ENCODE assay signal across 9 cellular contexts in genomic region chr1:183911285-183911684, GRCh38.
DNase-seq lines count a peak whose midpoint lies in the region; ATAC-seq and TF ChIP-seq lines count a peak whose summit lies in the region.
"Had no signal": no experiment of that assay in that cellular context is flagged by ENCODE, and none has a peak within 500 bp of the region (broad histone marks: within the 10 kb centered on the region; RNA-seq: fewer than 3 reads in every experiment).

No MANE protein-coding gene starts in this region.

- H4K20me1 ChIP-seq in smooth muscle cell (ENCODE audit: low read depth) = peaks cover 2% of the 10 kb centered on the region

- peak overlapping the region; percentile 8 for H3K4me2 ChIP-seq in smooth muscle cell

- no peaks in the 10 kb centered on the region for H3K79me2 ChIP-seq in smooth muscle cell (ENCODE audit: low read depth)

- POLR2A ChIA-PET in naive thymus-derived CD8-positive, alpha-beta T cell (lab: Charles Lee) = no interaction called here

- no peak for TF ChIP-seq CTCF in smooth muscle cell (IDR thresholded peaks at IDR 0.05; ENCODE audit: borderline replicate concordance, insufficient read depth, poor library complexity, severe bottlenecking)

- H3K27me3 Mint-ChIP-seq in naive thymus-derived CD8-positive, alpha-beta T cell = no peaks in the 10 kb centered on the region
- H3K27me3 Mint-ChIP-seq: activated naive CD8-positive, alpha-beta T cell treated with anti-CD3 and anti-CD28 coated beads, Interleukin-2, amount 10 ng/mL, durations not matched to agents 7 days and 5 days had no signal

- H3K27me3 ChIP-seq in smooth muscle cell (ENCODE audit: low read depth) = no peaks in the 10 kb centered on the region

- H3K36me3 Mint-ChIP-seq in naive thymus-derived CD8-positive, alpha-beta T cell = peaks cover 0 to 22% (median 0%) of the 10 kb centered on the region in 3 donors

- no peak overlapping the region for H3K9ac ChIP-seq in smooth muscle cell (ENCODE audit: low read depth)

- ATAC-seq in HG02759 (IDR thresholded peaks at IDR 0.05; ENCODE audit: unreplicated experiment) = peak; percentile 80
- ATAC-seq in naive thymus-derived CD8-positive, alpha-beta T cell = no peak

- no peak overlapping the region for H3K4me3 Mint-ChIP-seq in naive thymus-derived CD8-positive, alpha-beta T cell
- H3K4me3 Mint-ChIP-seq: activated naive CD8-positive, alpha-beta T cell treated with anti-CD3 and anti-CD28 coated beads, Interleukin-2, amount 10 ng/mL, durations not matched to agents 7 days and 5 days had no signal

- no peak overlapping the region for H3K27ac Mint-ChIP-seq in naive thymus-derived CD8-positive, alpha-beta T cell
- H3K27ac Mint-ChIP-seq: activated naive CD8-positive, alpha-beta T cell treated with anti-CD3 and anti-CD28 coated beads, Interleukin-2, amount 10 ng/mL, durations not matched to agents 7 days and 5 days had no signal

- H3K4me3 ChIP-seq in smooth muscle cell = no peak overlapping the region

- H3K36me3 ChIP-seq in smooth muscle cell (ENCODE audit: low read depth) = peaks cover 9% of the 10 kb centered on the region

- H3K4me1 ChIP-seq in smooth muscle cell (ENCODE audit: low read depth) = peaks cover 10% of the 10 kb centered on the region

- peaks cover under 1 to 30% (median 8%) of the 10 kb centered on the region in 4 donors for H3K4me1 Mint-ChIP-seq in naive thymus-derived CD8-positive, alpha-beta T cell

- 34% methylated on average over 2 of the region's 2 CpGs for WGBS in smooth muscle cell (ENCODE audit: low lambda C conversion rate)

- H3K9me3 ChIP-seq in smooth muscle cell (replicated peaks; ENCODE audit: low read depth) = no peaks in the 10 kb centered on the region

- DNase-seq in activated CD4-positive, alpha-beta T cell treated with anti-CD3 and anti-CD28 coated beads for 48 hours = peak; percentile 21
- DNase-seq in activated CD4-positive, alpha-beta T cell treated with anti-CD3 and anti-CD28 coated beads for 4 hours = no peak
- peak; percentile 78 to 85 for DNase-seq in NOMO-1 (lab: John Stamatoyannopoulos, UW; ENCODE audit: unreplicated experiment in 2 of 2)
- DNase-seq in smooth muscle cell (lab: John Stamatoyannopoulos, UW; ENCODE audit: unreplicated experiment) = no peak
- DNase-seq in middle frontal gyrus (ENCODE audit: extremely low spot score, low spot score) = no peak
- no peak for DNase-seq in naive thymus-derived CD8-positive, alpha-beta T cell
- no peak for DNase-seq in hippocampal formation (lab: John Stamatoyannopoulos, UW)
- DNase-seq: activated naive CD8-positive, alpha-beta T cell treated with anti-CD3 and anti-CD28 coated beads, Interleukin-2, amount 10 ng/mL, durations not matched to agents 7 days and 5 days had no signal

- no peaks in the 10 kb centered on the region for H3K9me3 Mint-ChIP-seq in naive thymus-derived CD8-positive, alpha-beta T cell
- H3K9me3 Mint-ChIP-seq: activated naive CD8-positive, alpha-beta T cell treated with anti-CD3 and anti-CD28 coated beads, Interleukin-2, amount 10 ng/mL, durations not matched to agents 7 days and 5 days had no signal

- H2AFZ ChIP-seq in smooth muscle cell (ENCODE audit: low read depth) = no peak overlapping the region

- H3F3A ChIP-seq in smooth muscle cell (ENCODE audit: low read depth) = peaks cover 14% of the 10 kb centered on the region

- H3K27ac ChIP-seq in smooth muscle cell (ENCODE audit: low read depth) = peak overlapping the region; percentile 52

Comparison
In these comparisons a context has a peak if more than half of its experiments do, and no peak if none do; other contexts are left out.
1. DNase-seq: peak in activated CD4-positive, alpha-beta T cell treated with anti-CD3 and anti-CD28 coated beads for 48 hours (single experiment) and NOMO-1 (2 of 2); none in activated CD4-positive, alpha-beta T cell treated with anti-CD3 and anti-CD28 coated beads for 4 hours (0 of 2), smooth muscle cell (single experiment), middle frontal gyrus (single experiment), naive thymus-derived CD8-positive, alpha-beta T cell (0 of 10) and hippocampal formation (0 of 2).